13 cellular contexts compared by ENCODE assay signal in genomic region chr10:131452926-131453771, GRCh38.
DNase-seq lines count a peak whose midpoint lies in the region; ATAC-seq and TF ChIP-seq lines count a peak whose summit lies in the region.
"Had no signal": no experiment of that assay in that cellular context is flagged by ENCODE, and none has a peak within 500 bp of the region (broad histone marks: within the 10 kb centered on the region; RNA-seq: fewer than 3 reads in every experiment).

No MANE protein-coding gene starts in this region.

- DNase-seq in H7 (peak; percentile 94), islet precursor cell (peak; percentile 95), posterior cingulate gyrus (peak in 6 of 10 donors; percentile 33 to 96 (median 62)), omental fat pad (ENCODE audit: low spot score) (no peak)
- DNase-seq in CD8-positive, alpha-beta T cell: no peak
- DNase-seq: cortex of kidney, NCI-H2029 treated with DMSO at 0.1 percent for 48 hours had no signal

- intact Hi-C loops in posterior cingulate gyrus (cut with DNase I): loop anchor here (5.0 kb wide), 1 partner anchor 334 kb away; no protein-coding TSS in a partner anchor
- intact Hi-C loops in CD8-positive, alpha-beta T cell (cut with DNase I, micrococcal nuclease): no loop called here

- H3K27ac Mint-ChIP-seq in CD8-positive, alpha-beta T cell: no peak overlapping the region
- H3K27ac Mint-ChIP-seq: activated T-cell treated with anti-CD3 and anti-CD28 coated beads, Interleukin-2, amount 50 U/mL, for 72 hours had no signal

- H3K4me3 ChIP-seq in H7 (ENCODE audit: insufficient read depth, low read depth, low read length) (peak overlapping the region; percentile 41), ectodermal cell (ENCODE audit: insufficient read depth, low read depth, low read length) (peak overlapping the region; percentile 28)
- no peak overlapping the region for H3K4me3 ChIP-seq in CD8-positive, alpha-beta T cell (ENCODE audit: low read depth, low read length)
- H3K4me3 ChIP-seq: pancreas had no signal

- POLR2A ChIA-PET in CD8-positive, alpha-beta T cell (lab: Charles Lee): no interaction called here

- H3K27ac ChIP-seq in ectodermal cell (ENCODE audit: insufficient read depth, low read depth, low read length, poor library complexity, severe bottlenecking): no peak overlapping the region
- no peak overlapping the region for H3K27ac ChIP-seq in CD8-positive, alpha-beta T cell (ENCODE audit: low read depth, low read length)
- H3K27ac ChIP-seq: pancreas had no signal

- H3K27me3 Mint-ChIP-seq in CD8-positive, alpha-beta T cell (ENCODE audit: low read depth): peaks cover 22% of the 10 kb centered on the region

- no peak overlapping the region for H3K4me3 Mint-ChIP-seq in CD8-positive, alpha-beta T cell

- CTCF ChIA-PET in CD8-positive, alpha-beta T cell (lab: Charles Lee): interaction anchor here (0.7 to 1.3 kb wide), 3 partner anchors 10 to 12 kb away, joined by 4 to 6 read pairs (median 5); no protein-coding TSS in a partner anchor

- H3K9me3 ChIP-seq in ectodermal cell (ENCODE audit: control insufficient read depth, low read length): no peaks in the 10 kb centered on the region
- H3K9me3 ChIP-seq in CD8-positive, alpha-beta T cell (ENCODE audit: low read length): no peaks in the 10 kb centered on the region
- H3K9me3 ChIP-seq: pancreas had no signal

- peaks cover 4% of the 10 kb centered on the region for H3K4me1 Mint-ChIP-seq in CD8-positive, alpha-beta T cell (ENCODE audit: low read depth)

- TF ChIP-seq CTCF in CD8-positive, alpha-beta T cell (IDR thresholded peaks at IDR 0.05): no peak
- no peak for TF ChIP-seq CTCF in omental fat pad (IDR thresholded peaks at IDR 0.05)

- H3K27me3 ChIP-seq in H7 (ENCODE audit: control insufficient read depth, insufficient read depth, low read length) (no peaks in the 10 kb centered on the region; the same call in 1 of the 2 replicates), ectodermal cell (ENCODE audit: control insufficient read depth, insufficient read depth, low read length, poor library complexity, severe bottlenecking) (peaks cover 5% of the 10 kb centered on the region)
- H3K27me3 ChIP-seq in CD8-positive, alpha-beta T cell (ENCODE audit: insufficient read depth, low read length): no peaks in the 10 kb centered on the region

- no peaks in the 10 kb centered on the region for H3K9me3 Mint-ChIP-seq in CD8-positive, alpha-beta T cell
- H3K9me3 Mint-ChIP-seq: activated T-cell treated with anti-CD3 and anti-CD28 coated beads, Interleukin-2, amount 50 U/mL, for 72 hours had no signal

- no peak for ATAC-seq in GM21360 (IDR thresholded peaks at IDR 0.05; ENCODE audit: unreplicated experiment)
- ATAC-seq in CD8-positive, alpha-beta T cell: no peak
- ATAC-seq in omental fat pad (ENCODE audit: low FRiP score): no peak
- no peak for ATAC-seq in GM21723 (IDR thresholded peaks at IDR 0.05; ENCODE audit: unreplicated experiment)

- peaks cover 7% of the 10 kb centered on the region for H3K4me1 ChIP-seq in ectodermal cell (ENCODE audit: control insufficient read depth, insufficient read depth, low read length)
- H3K4me1 ChIP-seq in CD8-positive, alpha-beta T cell (ENCODE audit: insufficient read depth, low read length): no peaks in the 10 kb centered on the region
- H3K4me1 ChIP-seq: pancreas had no signal

- WGBS in ectodermal cell, 2 experiments: 41 to 43% methylated on average over 38 of the region's 38 CpGs

- no peaks in the 10 kb centered on the region for H3K36me3 Mint-ChIP-seq in CD8-positive, alpha-beta T cell
- H3K36me3 Mint-ChIP-seq: CD4-positive, CD25-positive, alpha-beta regulatory T cell had no signal

- H3K36me3 ChIP-seq in H7 (replicated peaks; ENCODE audit: control insufficient read depth, insufficient read depth, low read length) (no peaks in the 10 kb centered on the region), ectodermal cell (ENCODE audit: control insufficient read depth, insufficient read depth, low read length) (no peaks in the 10 kb centered on the region)
- no peaks in the 10 kb centered on the region for H3K36me3 ChIP-seq in CD8-positive, alpha-beta T cell (ENCODE audit: insufficient read depth, low read length)
- H3K36me3 ChIP-seq: pancreas had no signal

Comparison
In these comparisons a context has a peak if more than half of its experiments do, and no peak if none do; other contexts are left out.
1. DNase-seq: peak in H7 (single experiment), islet precursor cell (single experiment) and posterior cingulate gyrus (6 of 10); none in CD8-positive, alpha-beta T cell (0 of 7) and omental fat pad (single experiment).